33 cellular contexts compared by ENCODE assay signal in the genomic region with DNA sequence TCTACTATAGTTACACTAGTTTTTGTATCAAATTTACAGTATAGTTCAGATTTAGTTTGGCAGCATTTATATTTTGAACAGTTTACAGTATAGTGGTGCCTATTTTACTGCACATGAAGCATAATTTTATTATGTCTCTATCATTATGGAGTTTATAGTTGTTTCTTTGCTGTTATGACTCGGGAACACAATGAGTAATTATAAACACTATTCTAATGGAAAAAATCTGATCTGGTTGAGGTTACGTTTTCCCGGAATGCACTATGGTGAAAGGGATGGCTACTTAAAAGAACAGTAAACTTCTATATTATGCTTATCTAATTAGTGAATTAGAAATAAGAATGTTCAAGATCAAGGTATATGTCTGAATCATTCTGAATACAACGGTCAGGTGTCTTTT. TPM values are rescaled to one million over a fixed set of nuclear protein-coding genes. Genes with fewer than 3 reads are reported as not detected.
"Had no signal": no experiment of that assay in that cellular context is flagged by ENCODE, and none has a peak within 500 bp of the region (broad histone marks: within the 10 kb centered on the region; RNA-seq: fewer than 3 reads in every experiment).

No MANE protein-coding gene starts in this region.

- ATAC-seq: activated CD8-positive, alpha-beta memory T cell treated with anti-CD3 and anti-CD28 coated beads, Interleukin-2, amount 10 ng/mL, durations not matched to agents 7 days and 5 days; activated naive CD4-positive, alpha-beta T cell treated with anti-CD3 and anti-CD28 coated beads, Interleukin-2, amount 50 U/mL, for 72 hours; activated naive CD8-positive, alpha-beta T cell treated with anti-CD3 and anti-CD28 coated beads, Interleukin-2, amount 50 U/mL, for 24 hours; T-helper 17 cell had no signal

- H3K27ac ChIP-seq: cardiac muscle cell, Peyer's patch, RWPE1, SJSA1 had no signal

- H3K9me3 ChIP-seq: Peyer's patch, SJSA1 had no signal

- DNase-seq: activated B cell treated with CpG ODN at 0.5 μM for 24 hours; activated CD4-positive, alpha-beta T cell treated with anti-CD3 and anti-CD28 coated beads for 1 hour; activated CD4-positive, alpha-beta T cell treated with anti-CD3 and anti-CD28 coated beads, Interleukin-2, amount 10 ng/mL, durations not matched to agents 24 days and 14 days; activated CD4-positive, alpha-beta T cell treated with anti-CD3 and anti-CD28 coated beads, Interleukin-2, amount 50 U/mL, for 48 hours; activated CD8-positive, alpha-beta memory T cell treated with anti-CD3 and anti-CD28 coated beads, Interleukin-2, amount 10 ng/mL, durations not matched to agents 7 days and 5 days; activated effector memory CD4-positive, alpha-beta T cell treated with anti-CD3 and anti-CD28 coated beads, Interleukin-2, amount 50 U/mL, for 16 hours; activated naive CD4-positive, alpha-beta T cell treated with Interleukin-2 at 50 U/mL for 16 hours; activated naive CD8-positive, alpha-beta T cell treated with anti-CD3 and anti-CD28 coated beads, Interleukin-2, amount 50 U/mL, for 24 hours; activated T-cell treated with anti-CD3 and anti-CD28 coated beads, Interleukin-2, amount 50 U/mL, for 24 hours; amygdala; Kasumi-1; KBM-7; NCI-H1092; NCI-H1417; NCI-H1930; NCI-H2107; NCI-H2171 treated with DMSO at 0.1 percent for 48 hours; NCI-H226; NCI-H526; NCI-H82; NK-92 treated with Interleukin-12 subunit alpha and Interleukin-12 subunit beta, amount 100 ng/mL, for 24 hours; OCI-M1; Peyer's patch; SHP77; T-helper 17 cell; T1000 had no signal

- H3K4me3 ChIP-seq: cardiac muscle cell, Peyer's patch, SJSA1 had no signal

- FAIRE-seq: astrocyte, TTC549 had no signal

- H3K27me3 ChIP-seq: cardiac muscle cell, Peyer's patch, SJSA1 had no signal

- H3K36me3 ChIP-seq: cardiac muscle cell, Peyer's patch, SJSA1 had no signal

- H3K4me1 ChIP-seq: Peyer's patch, SJSA1 had no signal

RNA-seq across cellular contexts. Expression of a gene that starts 10.6 kb away (rescaled TPM):
- total RNA-seq: activated CD4-positive, alpha-beta T cell treated with anti-CD3 and anti-CD28 coated beads, Interleukin-2, amount 10 ng/mL, durations not matched to agents 24 days and 14 days; activated CD8-positive, alpha-beta memory T cell treated with anti-CD3 and anti-CD28 coated beads, Interleukin-2, amount 10 ng/mL, durations not matched to agents 7 days and 5 days; activated naive CD4-positive, alpha-beta T cell treated with anti-CD3 and anti-CD28 coated beads, Interleukin-2, amount 50 U/mL, for 72 hours; activated T-helper 1 cell treated with anti-CD3 and anti-CD28 coated beads, Interleukin-12 subunit alpha, Interleukin-12 subunit beta, Interleukin-2, Interleukin-4 antibody, amounts not matched to agents 30 ng/mL and 10 ng/mL and 1 ng/mL, durations not matched to agents 14 hours and 24 hours and 36 hours had no signal
